In the genomic region with DNA sequence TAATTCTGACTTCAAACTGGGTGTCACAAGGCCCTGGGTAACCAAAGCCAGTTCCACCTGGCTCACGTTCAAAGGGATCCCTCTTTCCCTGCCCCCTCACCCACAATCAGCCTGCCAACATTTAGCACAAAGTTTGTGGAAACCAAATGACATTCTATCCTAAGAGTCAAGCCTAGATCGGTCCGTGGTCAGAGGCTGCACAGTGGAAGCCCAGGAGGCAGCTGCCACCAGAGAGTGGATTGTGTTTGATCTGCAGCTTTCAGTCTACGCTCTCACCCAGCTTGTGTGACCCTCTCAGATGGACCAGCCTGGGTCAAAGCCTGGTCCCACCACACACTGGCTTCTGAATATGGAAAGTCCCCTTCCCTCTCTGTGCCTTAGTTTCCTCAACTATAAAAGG, we compare ENCODE assay signal across 17 cellular contexts.
"Had no signal": no experiment of that assay in that cellular context is flagged by ENCODE, and none has a peak within 500 bp of the region (broad histone marks: within the 10 kb centered on the region; RNA-seq: fewer than 3 reads in every experiment).

No MANE protein-coding gene starts in this region.

- H3K27ac Mint-ChIP-seq: activated CD8-positive, alpha-beta T cell treated with anti-CD3 and anti-CD28 coated beads for 36 hours; nephron; type B pancreatic cell had no signal

- ATAC-seq: activated CD8-positive, alpha-beta T cell treated with anti-CD3 and anti-CD28 coated beads for 36 hours; stimulated activated naive CD8-positive, alpha-beta T cell treated with anti-CD3 and anti-CD28 coated beads, Interleukin-15, amount 100 ng/mL, for 72 hours had no signal

- H3K27ac ChIP-seq: left ventricle myocardium inferior had no signal

- H3K4me3 ChIP-seq: left ventricle myocardium inferior, smooth muscle cell had no signal

- FAIRE-seq: astrocyte, bronchial epithelial cell had no signal

- H3K9me3 Mint-ChIP-seq: activated CD8-positive, alpha-beta T cell treated with anti-CD3 and anti-CD28 coated beads for 36 hours; dendritic cell treated with granulocyte-macrophage colony-stimulating factor and Interleukin-4, amounts not matched to agents 40 ng/mL and 50 ng/mL, for 4 days; nephron; stimulated activated naive CD8-positive, alpha-beta T cell treated with anti-CD3 and anti-CD28 coated beads, Interleukin-15, amount 100 ng/mL, for 72 hours; type B pancreatic cell had no signal

- H3K4me3 Mint-ChIP-seq: activated CD8-positive, alpha-beta T cell treated with anti-CD3 and anti-CD28 coated beads for 36 hours; dendritic cell treated with granulocyte-macrophage colony-stimulating factor and Interleukin-4, amounts not matched to agents 40 ng/mL and 50 ng/mL, for 4 days; nephron; stimulated activated naive CD8-positive, alpha-beta T cell treated with anti-CD3 and anti-CD28 coated beads, Interleukin-15, amount 100 ng/mL, for 72 hours; type B pancreatic cell had no signal

- DNase-seq: activated CD8-positive, alpha-beta memory T cell treated with anti-CD3 and anti-CD28 coated beads, Interleukin-2, amount 50 U/mL, for 4 hours; activated CD8-positive, alpha-beta T cell treated with anti-CD3 and anti-CD28 coated beads for 36 hours; activated T-cell treated with anti-CD3 and anti-CD28 coated beads, Interleukin-2, amount 50 U/mL, for 48 hours; effector memory CD4-positive, alpha-beta T cell; foreskin melanocyte; left ventricle myocardium inferior; nucleus accumbens; SK-N-SH; stimulated activated CD4-positive, alpha-beta T cell treated with anti-CD3 and anti-CD28 coated beads, Interleukin-4, amount 100 ng/mL, for 4 hours; stimulated activated CD8-positive, alpha-beta memory T cell treated with anti-CD3 and anti-CD28 coated beads, Interleukin-4, amount 100 ng/mL, for 48 hours; stimulated activated naive CD8-positive, alpha-beta T cell treated with anti-CD3 and anti-CD28 coated beads, Interleukin-15, amount 100 ng/mL, for 72 hours had no signal

- H3K4me1 Mint-ChIP-seq: nephron had no signal

- H3K27me3 Mint-ChIP-seq: activated CD8-positive, alpha-beta T cell treated with anti-CD3 and anti-CD28 coated beads for 36 hours; dendritic cell treated with granulocyte-macrophage colony-stimulating factor and Interleukin-4, amounts not matched to agents 40 ng/mL and 50 ng/mL, for 4 days; stimulated activated naive CD8-positive, alpha-beta T cell treated with anti-CD3 and anti-CD28 coated beads, Interleukin-15, amount 100 ng/mL, for 72 hours had no signal

- H3K9me3 ChIP-seq: left ventricle myocardium inferior, SK-N-SH had no signal
